ENCODE assay signal across 25 cellular contexts in genomic region chr12:124705545-124706138, GRCh38.
DNase-seq lines count a peak whose midpoint lies in the region; ATAC-seq and TF ChIP-seq lines count a peak whose summit lies in the region.
"Had no signal": no experiment of that assay in that cellular context is flagged by ENCODE, and none has a peak within 500 bp of the region (broad histone marks: within the 10 kb centered on the region; RNA-seq: fewer than 3 reads in every experiment).

No MANE protein-coding gene starts in this region.

- H3K4me2 ChIP-seq in trophoblast cell (ENCODE audit: low read length) = peak overlapping the region; percentile 5

- H3K27ac ChIP-seq in trophoblast cell (ENCODE audit: low read depth, low read length) = no peak overlapping the region
- H3K27ac ChIP-seq in vagina = no peak overlapping the region
- H3K27ac ChIP-seq: brain microvascular endothelial cell, esophagus muscularis mucosa, heart left ventricle, tibial nerve had no signal

- TF ChIP-seq CTCF in fibroblast of villous mesenchyme (IDR thresholded peaks at IDR 0.05; ENCODE audit: insufficient read depth, low read depth, low read length) = no peak
- no peak for TF ChIP-seq CTCF in vagina (IDR thresholded peaks at IDR 0.05)

- H3K36me3 ChIP-seq in trophoblast cell (ENCODE audit: control insufficient read depth in 1 of 2, insufficient read depth in 2 of 2, low read length in 2 of 2) = no peaks in the 10 kb centered on the region
- H3K36me3 ChIP-seq in vagina = no peaks in the 10 kb centered on the region
- H3K36me3 ChIP-seq: brain microvascular endothelial cell, esophagus muscularis mucosa, heart left ventricle, tibial nerve had no signal

- H3K79me1 ChIP-seq in trophoblast cell (ENCODE audit: low read length) = peaks cover 11% of the 10 kb centered on the region

- H3K4me3 ChIP-seq in fibroblast of villous mesenchyme (ENCODE audit: low read depth, low read length) = no peak overlapping the region
- H3K4me3 ChIP-seq in trophoblast cell (ENCODE audit: low read depth, low read length) = no peak overlapping the region
- H3K4me3 ChIP-seq in vagina = no peak overlapping the region
- H3K4me3 ChIP-seq: esophagus muscularis mucosa, heart left ventricle, lung, tibial nerve had no signal

- no peak for ATAC-seq in GM18520 (IDR thresholded peaks at IDR 0.05; ENCODE audit: unreplicated experiment)
- ATAC-seq: heart left ventricle, natural killer cell, Right ventricle myocardium inferior, T-helper 17 cell had no signal

- H2AK5ac ChIP-seq in trophoblast cell (ENCODE audit: low read length) = no peak overlapping the region

- intact Hi-C loops in vagina (cut with DNase I) = no loop called here

- H4K12ac ChIP-seq in trophoblast cell (ENCODE audit: low read depth, low read length) = no peak overlapping the region

- peaks cover 25 to 31% of the 10 kb centered on the region in 2 experiments for H3K4me1 ChIP-seq in trophoblast cell (ENCODE audit: control insufficient read depth in 1 of 2, insufficient read depth in 2 of 2, low read length in 2 of 2)
- peaks cover 13% of the 10 kb centered on the region for H3K4me1 ChIP-seq in vagina

- H2BK5ac ChIP-seq in trophoblast cell (ENCODE audit: low read depth, low read length, poor library complexity) = no peak overlapping the region

- TF ChIP-seq POLR2A in vagina (IDR thresholded peaks at IDR 0.05) = no peak

- no peak overlapping the region for H2BK120ac ChIP-seq in trophoblast cell (ENCODE audit: insufficient read depth, low read length, poor library complexity)

- no peak overlapping the region for H4K8ac ChIP-seq in trophoblast cell (ENCODE audit: low read depth, low read length)

- WGBS in trophoblast cell (ENCODE audit: extremely low coverage, insufficient coverage, insufficient read length) = no CpG with 5 or more reads among the region's 11 CpGs

- H3K27me3 ChIP-seq in trophoblast cell (ENCODE audit: insufficient read depth, low read length) (no peaks in the 10 kb centered on the region), vagina (no peaks in the 10 kb centered on the region)
- H3K27me3 ChIP-seq: brain microvascular endothelial cell, esophagus muscularis mucosa, heart left ventricle, tibial nerve had no signal

- H2AFZ ChIP-seq in trophoblast cell (ENCODE audit: insufficient read depth, low read length, poor library complexity) = no peak overlapping the region

- H3K14ac ChIP-seq in trophoblast cell (ENCODE audit: low read length) = no peak overlapping the region

- no peak overlapping the region for H3K23ac ChIP-seq in trophoblast cell (ENCODE audit: low read length)

- no peak overlapping the region for H3K4ac ChIP-seq in trophoblast cell (ENCODE audit: low read depth, low read length)

- DNase-seq in NCI-H146 (lab: John Stamatoyannopoulos, UW) (peak; percentile 24), NCI-H146 treated with DMSO at 0.1 percent for 48 hours (lab: John Stamatoyannopoulos, UW; ENCODE audit: unreplicated experiment) (no peak), NCI-H1105 treated with DMSO at 0.1 percent for 48 hours (lab: John Stamatoyannopoulos, UW) (peak; percentile 60), fibroblast of villous mesenchyme (ENCODE audit: low read depth) (peak; percentile 28), trophoblast cell (peak; percentile 18 to 45), vagina (ENCODE audit: extremely low spot score in 2 of 2) (no peak), NAMALWA (ENCODE audit: low spot score) (no peak)
- DNase-seq: 8988T; activated CD4-positive, alpha-beta memory T cell treated with anti-CD3 and anti-CD28 coated beads for 36 hours; activated CD4-positive, alpha-beta T cell treated with anti-CD3 and anti-CD28 coated beads for 1 hour; activated CD8-positive, alpha-beta memory T cell treated with anti-CD3 and anti-CD28 coated beads, Interleukin-2, amount 50 U/mL, for 48 hours; activated naive CD4-positive, alpha-beta T cell treated with anti-CD3 and anti-CD28 coated beads, Interleukin-2, amount 10 ng/mL, durations not matched to agents 7 days and 5 days; brain microvascular endothelial cell; Calu3; foreskin melanocyte; natural killer cell; NCI-H1694; stimulated activated CD4-positive, alpha-beta T cell treated with anti-CD3 and anti-CD28 coated beads, Interleukin-4, amount 100 ng/mL, for 24 hours; T-helper 17 cell had no signal

- peak overlapping the region; percentile 27 for H2BK12ac ChIP-seq in trophoblast cell (ENCODE audit: low read length)

- H3K9me3 ChIP-seq in trophoblast cell (ENCODE audit: insufficient read depth, low read depth, low read length) (peaks cover 7% of the 10 kb centered on the region), vagina (no peaks in the 10 kb centered on the region)

- H3K18ac ChIP-seq in trophoblast cell (ENCODE audit: low read length) = no peak overlapping the region

- no peak overlapping the region for H4K91ac ChIP-seq in trophoblast cell (ENCODE audit: low read depth, low read length)

- no peak overlapping the region for H3K9ac ChIP-seq in trophoblast cell (ENCODE audit: low read length)

- H3K79me2 ChIP-seq in trophoblast cell (ENCODE audit: control insufficient read depth, insufficient read depth, low read length, poor library complexity) = no peaks in the 10 kb centered on the region

Comparison
In these comparisons a context has a peak if more than half of its experiments do, and no peak if none do; other contexts are left out.
1. DNase-seq: peak in NCI-H146 (single experiment), NCI-H1105 treated with DMSO at 0.1 percent for 48 hours (single experiment), fibroblast of villous mesenchyme (single experiment) and trophoblast cell (2 of 2); none in NCI-H146 treated with DMSO at 0.1 percent for 48 hours (single experiment), vagina (0 of 2) and NAMALWA (single experiment).